Comparison of ENCODE assay signal across 18 cellular contexts in genomic region chr10:48776005-48776522, GRCh38.
A peak's percentile ranks its signal among the peaks of the same experiment; 100 is the strongest.
DNase-seq lines count a peak whose midpoint lies in the region; ATAC-seq and TF ChIP-seq lines count a peak whose summit lies in the region.
"Had no signal": no experiment of that assay in that cellular context is flagged by ENCODE, and none has a peak within 500 bp of the region (broad histone marks: within the 10 kb centered on the region; RNA-seq: fewer than 3 reads in every experiment).

No MANE protein-coding gene starts in this region.

- no peaks in the 10 kb centered on the region for H3K36me3 ChIP-seq in endodermal cell (ENCODE audit: control insufficient read depth, insufficient read depth, low read length)

- H3K27ac Mint-ChIP-seq in activated CD8-positive, alpha-beta T cell treated with anti-CD3 and anti-CD28 coated beads, Interleukin-2, amount 10 ng/mL, durations not matched to agents 7 days and 5 days: no peak overlapping the region
- no peak overlapping the region for H3K27ac Mint-ChIP-seq in activated CD8-positive, alpha-beta T cell treated with anti-CD3 and anti-CD28 coated beads for 36 hours
- peak overlapping the region in 5 of 6 donors; percentile 15 to 45 (median 26) for H3K27ac Mint-ChIP-seq in naive B cell
- no peak overlapping the region for H3K27ac Mint-ChIP-seq in type B pancreatic cell
- no peak overlapping the region for H3K27ac Mint-ChIP-seq in activated CD4-positive, alpha-beta T cell treated with anti-CD3 and anti-CD28 coated beads, Interleukin-2, amount 10 ng/mL, durations not matched to agents 7 days and 5 days
- no peak overlapping the region for H3K27ac Mint-ChIP-seq in endodermal cell
- H3K27ac Mint-ChIP-seq: CD4-positive, alpha-beta T cell; GM23338 had no signal

- no peaks in the 10 kb centered on the region for H3K9me3 Mint-ChIP-seq in activated CD8-positive, alpha-beta T cell treated with anti-CD3 and anti-CD28 coated beads, Interleukin-2, amount 10 ng/mL, durations not matched to agents 7 days and 5 days (ENCODE audit: insufficient read depth)
- no peaks in the 10 kb centered on the region for H3K9me3 Mint-ChIP-seq in activated CD8-positive, alpha-beta T cell treated with anti-CD3 and anti-CD28 coated beads for 36 hours
- H3K9me3 Mint-ChIP-seq in naive B cell (peaks cover 0 to 8% (median 3%) of the 10 kb centered on the region in 7 donors), type B pancreatic cell (no peaks in the 10 kb centered on the region), endodermal cell (no peaks in the 10 kb centered on the region)
- H3K9me3 Mint-ChIP-seq in activated CD4-positive, alpha-beta T cell treated with anti-CD3 and anti-CD28 coated beads, Interleukin-2, amount 10 ng/mL, durations not matched to agents 7 days and 5 days: no peaks in the 10 kb centered on the region
- H3K9me3 Mint-ChIP-seq: CD4-positive, alpha-beta T cell; GM23338; H9 had no signal

- 89 to 92% methylated on average over 4 to 5 of the region's 5 CpGs for whole genome bisulfite sequencing in endodermal cell (ENCODE audit: insufficient coverage in 1 of 2, insufficient read length in 1 of 2), 2 experiments

- H3K27ac ChIP-seq in coronary artery: no peak overlapping the region
- no peak overlapping the region for H3K27ac ChIP-seq in endodermal cell (ENCODE audit: low read depth, low read length)
- H3K27ac ChIP-seq: 22Rv1; BLaER1 treated with 17β-estradiol and CSF1 and Interleukin-3, amounts not matched to agents 10 nM and 100 nM had no signal

- no peaks in the 10 kb centered on the region for H3K27me3 ChIP-seq in endodermal cell (ENCODE audit: control insufficient read depth, insufficient read depth, low read length, poor library complexity, severe bottlenecking)
- H3K27me3 ChIP-seq: BLaER1 treated with 17β-estradiol and CSF1 and Interleukin-3, amounts not matched to agents 10 nM and 100 nM had no signal

- POLR2A ChIA-PET in activated CD8-positive, alpha-beta T cell treated with anti-CD3 and anti-CD28 coated beads, Interleukin-2, amount 10 ng/mL, durations not matched to agents 7 days and 5 days (lab: Charles Lee): no interaction called here
- POLR2A ChIA-PET in activated CD8-positive, alpha-beta T cell treated with anti-CD3 and anti-CD28 coated beads for 36 hours (lab: Charles Lee): no interaction called here
- POLR2A ChIA-PET in activated CD4-positive, alpha-beta T cell treated with anti-CD3 and anti-CD28 coated beads, Interleukin-2, amount 10 ng/mL, durations not matched to agents 7 days and 5 days (lab: Charles Lee): no interaction called here

- H3K9ac ChIP-seq in endodermal cell (ENCODE audit: extremely low read depth, low read length, poor library complexity, severe bottlenecking): no peak overlapping the region
- H3K9ac ChIP-seq: BLaER1 treated with 17β-estradiol and CSF1 and Interleukin-3, amounts not matched to agents 10 nM and 100 nM had no signal

- no peak for TF ChIP-seq CTCF in activated CD8-positive, alpha-beta T cell treated with anti-CD3 and anti-CD28 coated beads for 36 hours (IDR thresholded peaks at IDR 0.05)
- no peak for TF ChIP-seq CTCF in coronary artery (IDR thresholded peaks at IDR 0.05)
- no peak for TF ChIP-seq CTCF in type B pancreatic cell (conservative IDR thresholded peaks at IDR 0.05)
- TF ChIP-seq CTCF in endodermal cell (conservative IDR thresholded peaks at IDR 0.05): no peak

- intact Hi-C loops in activated CD8-positive, alpha-beta T cell treated with anti-CD3 and anti-CD28 coated beads for 36 hours (cut with micrococcal nuclease): no loop called here

- ATAC-seq in activated CD8-positive, alpha-beta T cell treated with anti-CD3 and anti-CD28 coated beads, Interleukin-2, amount 10 ng/mL, durations not matched to agents 7 days and 5 days: no peak
- no peak for ATAC-seq in activated CD8-positive, alpha-beta T cell treated with anti-CD3 and anti-CD28 coated beads for 36 hours
- no peak for ATAC-seq in naive B cell (ENCODE audit: low read depth in 2 of 2)
- ATAC-seq: GM12878, GM23338 had no signal

- no peaks in the 10 kb centered on the region for H3K4me1 ChIP-seq in endodermal cell (ENCODE audit: control insufficient read depth, insufficient read depth, low read length)

- CTCF ChIA-PET in activated CD8-positive, alpha-beta T cell treated with anti-CD3 and anti-CD28 coated beads, Interleukin-2, amount 10 ng/mL, durations not matched to agents 7 days and 5 days (lab: Charles Lee): no interaction called here
- CTCF ChIA-PET in activated CD8-positive, alpha-beta T cell treated with anti-CD3 and anti-CD28 coated beads for 36 hours (lab: Charles Lee): no interaction called here
- CTCF ChIA-PET in activated CD4-positive, alpha-beta T cell treated with anti-CD3 and anti-CD28 coated beads, Interleukin-2, amount 10 ng/mL, durations not matched to agents 7 days and 5 days (lab: Charles Lee): no interaction called here

- peak; percentile 12 for DNase-seq in activated CD8-positive, alpha-beta T cell treated with anti-CD3 and anti-CD28 coated beads, Interleukin-2, amount 10 ng/mL, durations not matched to agents 7 days and 5 days
- no peak for DNase-seq in activated CD8-positive, alpha-beta T cell treated with anti-CD3 and anti-CD28 coated beads for 36 hours
- peak; percentile 29 for DNase-seq in coronary artery (ENCODE audit: low spot score)
- no peak for DNase-seq in naive B cell
- peak; percentile 27 for DNase-seq in type B pancreatic cell (ENCODE audit: extremely low spot score, unreplicated experiment)
- no peak for DNase-seq in 8988T
- DNase-seq in activated CD4-positive, alpha-beta T cell treated with anti-CD3 and anti-CD28 coated beads, Interleukin-2, amount 10 ng/mL, durations not matched to agents 7 days and 5 days: no peak
- DNase-seq in endodermal cell: no peak
- DNase-seq: AML-193; Calu3; CD4-positive, alpha-beta T cell; DMS 273 treated with DMSO at 0.1 percent for 48 hours; H9; IMR-90 had no signal

- H3K4me3 ChIP-seq in coronary artery: no peak overlapping the region
- no peak overlapping the region for H3K4me3 ChIP-seq in endodermal cell (ENCODE audit: low read length)
- H3K4me3 ChIP-seq: BLaER1 treated with 17β-estradiol and CSF1 and Interleukin-3, amounts not matched to agents 10 nM and 100 nM; GM12878; GM23338 had no signal

- no peak overlapping the region for H3K4me3 Mint-ChIP-seq in activated CD8-positive, alpha-beta T cell treated with anti-CD3 and anti-CD28 coated beads, Interleukin-2, amount 10 ng/mL, durations not matched to agents 7 days and 5 days
- H3K4me3 Mint-ChIP-seq in activated CD8-positive, alpha-beta T cell treated with anti-CD3 and anti-CD28 coated beads for 36 hours: no peak overlapping the region
- no peak overlapping the region for H3K4me3 Mint-ChIP-seq in naive B cell
- no peak overlapping the region for H3K4me3 Mint-ChIP-seq in type B pancreatic cell
- H3K4me3 Mint-ChIP-seq in activated CD4-positive, alpha-beta T cell treated with anti-CD3 and anti-CD28 coated beads, Interleukin-2, amount 10 ng/mL, durations not matched to agents 7 days and 5 days: no peak overlapping the region
- no peak overlapping the region for H3K4me3 Mint-ChIP-seq in endodermal cell
- H3K4me3 Mint-ChIP-seq: CD4-positive, alpha-beta T cell; GM23338; H9 had no signal

- no peaks in the 10 kb centered on the region for H3K9me3 ChIP-seq in endodermal cell (ENCODE audit: control insufficient read depth, low read length)
- H3K9me3 ChIP-seq: BLaER1 treated with 17β-estradiol and CSF1 and Interleukin-3, amounts not matched to agents 10 nM and 100 nM had no signal

- no peaks in the 10 kb centered on the region for H3K36me3 Mint-ChIP-seq in activated CD8-positive, alpha-beta T cell treated with anti-CD3 and anti-CD28 coated beads, Interleukin-2, amount 10 ng/mL, durations not matched to agents 7 days and 5 days (ENCODE audit: low read depth)
- H3K36me3 Mint-ChIP-seq in activated CD8-positive, alpha-beta T cell treated with anti-CD3 and anti-CD28 coated beads for 36 hours (ENCODE audit: low read depth): no peaks in the 10 kb centered on the region
- H3K36me3 Mint-ChIP-seq in naive B cell (peaks cover 27% of the 10 kb centered on the region in 2 donors), type B pancreatic cell (no peaks in the 10 kb centered on the region), endodermal cell (ENCODE audit: low read depth) (no peaks in the 10 kb centered on the region)
- no peaks in the 10 kb centered on the region for H3K36me3 Mint-ChIP-seq in activated CD4-positive, alpha-beta T cell treated with anti-CD3 and anti-CD28 coated beads, Interleukin-2, amount 10 ng/mL, durations not matched to agents 7 days and 5 days (ENCODE audit: low read depth)

- no peaks in the 10 kb centered on the region for H3K4me1 Mint-ChIP-seq in activated CD8-positive, alpha-beta T cell treated with anti-CD3 and anti-CD28 coated beads, Interleukin-2, amount 10 ng/mL, durations not matched to agents 7 days and 5 days (ENCODE audit: low read depth)
- no peaks in the 10 kb centered on the region for H3K4me1 Mint-ChIP-seq in activated CD8-positive, alpha-beta T cell treated with anti-CD3 and anti-CD28 coated beads for 36 hours (ENCODE audit: low read depth)
- peaks cover 0 to 9% (median 6%) of the 10 kb centered on the region in 3 donors for H3K4me1 Mint-ChIP-seq in naive B cell
- no peaks in the 10 kb centered on the region for H3K4me1 Mint-ChIP-seq in type B pancreatic cell (ENCODE audit: unreplicated experiment)
- H3K4me1 Mint-ChIP-seq in activated CD4-positive, alpha-beta T cell treated with anti-CD3 and anti-CD28 coated beads, Interleukin-2, amount 10 ng/mL, durations not matched to agents 7 days and 5 days: no peaks in the 10 kb centered on the region
- peaks cover 13% of the 10 kb centered on the region for H3K4me1 Mint-ChIP-seq in endodermal cell

- H3K27me3 Mint-ChIP-seq in activated CD8-positive, alpha-beta T cell treated with anti-CD3 and anti-CD28 coated beads, Interleukin-2, amount 10 ng/mL, durations not matched to agents 7 days and 5 days (ENCODE audit: low read depth): no peaks in the 10 kb centered on the region
- no peaks in the 10 kb centered on the region for H3K27me3 Mint-ChIP-seq in activated CD8-positive, alpha-beta T cell treated with anti-CD3 and anti-CD28 coated beads for 36 hours
- H3K27me3 Mint-ChIP-seq in naive B cell (no peaks in the 10 kb centered on the region), type B pancreatic cell (peaks cover 14% of the 10 kb centered on the region), endodermal cell (ENCODE audit: insufficient read depth) (peaks cover 6% of the 10 kb centered on the region)
- H3K27me3 Mint-ChIP-seq in activated CD4-positive, alpha-beta T cell treated with anti-CD3 and anti-CD28 coated beads, Interleukin-2, amount 10 ng/mL, durations not matched to agents 7 days and 5 days: no peaks in the 10 kb centered on the region
- H3K27me3 Mint-ChIP-seq: CD4-positive, alpha-beta T cell had no signal

Comparison
In these comparisons a context has a peak if more than half of its experiments do, and no peak if none do; other contexts are left out.
1. DNase-seq: peak in activated CD8-positive, alpha-beta T cell treated with anti-CD3 and anti-CD28 coated beads, Interleukin-2, amount 10 ng/mL, durations not matched to agents 7 days and 5 days (single experiment), coronary artery (single experiment) and type B pancreatic cell (single experiment); none in activated CD8-positive, alpha-beta T cell treated with anti-CD3 and anti-CD28 coated beads for 36 hours (single experiment), naive B cell (single experiment), 8988T (single experiment), activated CD4-positive, alpha-beta T cell treated with anti-CD3 and anti-CD28 coated beads, Interleukin-2, amount 10 ng/mL, durations not matched to agents 7 days and 5 days (single experiment) and endodermal cell (single experiment).
2. H3K27ac Mint-ChIP-seq: peak in naive B cell (5 of 6); none in activated CD8-positive, alpha-beta T cell treated with anti-CD3 and anti-CD28 coated beads, Interleukin-2, amount 10 ng/mL, durations not matched to agents 7 days and 5 days (single experiment), activated CD8-positive, alpha-beta T cell treated with anti-CD3 and anti-CD28 coated beads for 36 hours (single experiment), type B pancreatic cell (single experiment), activated CD4-positive, alpha-beta T cell treated with anti-CD3 and anti-CD28 coated beads, Interleukin-2, amount 10 ng/mL, durations not matched to agents 7 days and 5 days (single experiment) and endodermal cell (single experiment).